8 cellular contexts compared by ENCODE assay signal in the genomic region with DNA sequence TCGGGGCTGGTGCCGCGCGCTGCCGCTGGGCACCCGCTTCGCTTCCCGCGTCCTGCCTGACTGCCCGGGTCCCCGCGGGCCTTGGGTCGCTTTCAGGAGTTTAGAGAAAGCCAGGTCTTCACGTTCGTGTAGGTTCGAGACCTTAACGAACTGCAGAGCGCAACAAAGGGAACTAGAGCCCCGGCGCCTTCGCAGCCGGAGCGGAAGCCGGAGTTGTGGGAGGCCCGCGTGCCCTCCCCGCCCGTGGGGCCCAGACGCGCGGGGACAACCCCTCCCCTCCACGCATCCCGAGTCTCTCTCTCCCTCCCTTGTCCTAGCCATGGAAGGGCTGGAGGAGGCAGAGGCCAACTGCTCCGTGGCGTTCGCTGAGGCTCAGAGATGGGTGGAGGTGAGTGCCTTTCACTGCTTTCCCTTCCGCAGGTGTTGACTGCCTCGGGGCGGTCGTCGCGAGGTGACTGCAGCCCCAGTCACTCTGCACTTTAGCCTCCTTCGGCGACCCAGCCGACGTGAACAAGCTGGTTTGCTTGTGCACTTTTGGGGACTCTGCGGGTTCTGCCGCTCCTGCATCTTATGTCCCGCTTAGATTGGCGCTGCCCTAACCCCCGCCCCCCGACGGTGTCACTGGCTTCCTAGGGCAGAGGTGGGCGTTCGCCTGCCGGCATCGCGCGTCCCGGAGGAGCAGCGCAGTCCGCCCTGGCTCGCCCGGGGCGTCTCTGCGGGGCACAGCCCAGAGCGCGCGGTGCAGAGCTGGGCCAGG. TPM values are rescaled to one million over a fixed set of nuclear protein-coding genes. Genes with fewer than 3 reads are reported as not detected.
A peak's percentile ranks its signal among the peaks of the same experiment; 100 is the strongest.
DNase-seq lines count a peak whose midpoint lies in the region; ATAC-seq, FAIRE-seq and TF ChIP-seq lines count a peak whose summit lies in the region.

No MANE protein-coding gene starts in this region.

- TF ChIP-seq RAD21 in HepG2 (CRISPR knock-in tag; IDR thresholded peaks at IDR 0.05) = no peak; the same call in 1 of the 2 replicates

- peak overlapping the region; percentile 94 for H3K4me3 ChIP-seq in WI38 (ENCODE audit: low read depth, low read length)
- H3K4me3 ChIP-seq in HepG2 (replicated peaks in 1 of 3; ENCODE audit: insufficient read depth in 1 of 3, low read depth in 2 of 3, low read length in 3 of 3) = peak overlapping the region; percentile 63 to 85 (median 84); a peak in 5 of 6 replicates

- peak; percentile 51 for ATAC-seq in GM21825 (IDR thresholded peaks at IDR 0.05; ENCODE audit: unreplicated experiment)
- peak; percentile 63 for ATAC-seq in central memory CD8-positive, alpha-beta T cell (replicated peaks; ENCODE audit: extremely low read depth, poor library complexity, severe bottlenecking)
- peak; percentile 57 for ATAC-seq in HepG2

- H3K27me3 Mint-ChIP-seq in central memory CD8-positive, alpha-beta T cell = no peaks in the 10 kb centered on the region

- H3K4me1 Mint-ChIP-seq in central memory CD8-positive, alpha-beta T cell = peaks cover 16% of the 10 kb centered on the region

- H3K27me3 ChIP-seq in HepG2 (ENCODE audit: control insufficient read depth in 1 of 2, insufficient read depth in 2 of 2, low read length in 2 of 2) = no peaks in the 10 kb centered on the region; a peak in 1 of 5 replicates

- no peaks in the 10 kb centered on the region for H3K9me3 Mint-ChIP-seq in central memory CD8-positive, alpha-beta T cell

- no peak for FAIRE-seq in HepG2 (lab: Jason Lieb, UNC)

- H3K36me3 ChIP-seq in HepG2 (replicated peaks in 1 of 2; ENCODE audit: control insufficient read depth in 1 of 2, insufficient read depth in 2 of 2, low read length in 2 of 2) = no peaks in the 10 kb centered on the region

- no TSS peak for BruUV-seq in HepG2 (replicated peaks; lab: Mats Ljungman, UMichigan)

- H3K4me2 ChIP-seq in HepG2 (ENCODE audit: low read depth, low read length) = peak overlapping the region; percentile 92

- TF ChIP-seq CTCF in GM10248 (IDR thresholded peaks at IDR 0.05; ENCODE audit: control extremely low read depth, extremely low read depth, low read depth, missing control alignments) = peak; percentile 12
- no peak for TF ChIP-seq CTCF in WI38 (IDR thresholded peaks at IDR 0.05; ENCODE audit: low read depth, low read length)
- TF ChIP-seq CTCF in HepG2 (CRISPR knock-in tag; IDR thresholded peaks at IDR 0.05) = peak; percentile 37; the same call in 1 of the 2 replicates

- H3K4me3 Mint-ChIP-seq in central memory CD8-positive, alpha-beta T cell = peak overlapping the region; percentile 73

- CTCF ChIA-PET in GM10248 (lab: Yijun Ruan, JAX) (no interaction called here), HepG2 (lab: Yijun Ruan, JAX; ENCODE audit: low intra/inter-chr PET ratio, low total read pairs) (no interaction called here)

- DNase-seq in GM10248 (ENCODE audit: extremely low spot score) (peak; percentile 62), KG1 (lab: John Stamatoyannopoulos, UW) (peak; percentile 41), HepG2 (ENCODE audit: low spot score) (peak; percentile 18), OCI-M2 (lab: John Stamatoyannopoulos, UW; ENCODE audit: unreplicated experiment) (no peak)
- DNase-seq in central memory CD8-positive, alpha-beta T cell (ENCODE audit: low spot score in 2 of 2) = peak; percentile 24 to 38
- DNase-seq in stimulated activated CD4-positive, alpha-beta T cell treated with anti-CD3 and anti-CD28 coated beads, Interleukin-4, amount 100 ng/mL, for 4 hours = peak; percentile 20 to 28

- intact Hi-C loops in HepG2 (cut with micrococcal nuclease; ENCODE audit: unreplicated experiment) = loop anchor here (5.0 kb wide), 2 partner anchors 36 to 69 kb away; no protein-coding TSS in a partner anchor

- POLR2A ChIA-PET in GM10248 (lab: Yijun Ruan, JAX) = no interaction called here
- POLR2A ChIA-PET in HepG2 (lab: Yijun Ruan, JAX) = no interaction called here

- peak overlapping the region; percentile 73 for H3K9ac ChIP-seq in HepG2 (ENCODE audit: insufficient read depth, low read depth, low read length)

- 7% methylated on average over 21 of the region's 69 CpGs for WGBS in HepG2 (ENCODE audit: low lambda C conversion rate)

- H3K9me3 ChIP-seq in HepG2 (ENCODE audit: low read length) = no peaks in the 10 kb centered on the region

- peak overlapping the region; percentile 24 for H3K27ac ChIP-seq in HepG2 (ENCODE audit: extremely low read length, insufficient read depth, low read length)

- peaks cover 2% of the 10 kb centered on the region for H3K36me3 Mint-ChIP-seq in central memory CD8-positive, alpha-beta T cell (ENCODE audit: insufficient read depth)

- no peaks in the 10 kb centered on the region for H3K79me2 ChIP-seq in HepG2 (ENCODE audit: insufficient read depth, low read length)

- peaks cover 36% of the 10 kb centered on the region for H3K4me1 ChIP-seq in HepG2 (ENCODE audit: insufficient read depth, low read length)

- H4K20me1 ChIP-seq in HepG2 (ENCODE audit: insufficient read depth, low read length) = no peaks in the 10 kb centered on the region

- in situ Hi-C loops in HepG2 (cut with HindIII; ENCODE audit: extremely low pct_ligation_motif_present, low pct_unique_long_range_greater_than_20kb) = no loop called here

- TF ChIP-seq EP300 in HepG2 (IDR thresholded peaks at IDR 0.05; ENCODE audit: low read depth in 2 of 2, low read length in 2 of 2) (no peak), HepG2 (CRISPR knock-in tag; IDR thresholded peaks at IDR 0.05; ENCODE audit: borderline replicate concordance) (no peak)

- H2AFZ ChIP-seq in HepG2 (ENCODE audit: low read length) = peak overlapping the region; percentile 52

- no peak overlapping the region for H3K27ac Mint-ChIP-seq in central memory CD8-positive, alpha-beta T cell (ENCODE audit: low read depth)

- TF ChIP-seq POLR2A in HepG2 (IDR thresholded peaks at IDR 0.05; ENCODE audit: insufficient read depth in 1 of 2, low read depth in 2 of 2, low read length in 2 of 2) = peak in 1 of 2 experiments; percentile 68; a peak in 1 of 4 replicates

TF ChIP-seq in HepG2, 621 proteins besides CTCF, POLR2A, EP300 and RAD21 (continues in another document):
- TF ChIP-seq ETV5 (CRISPR knock-in tag; IDR thresholded peaks at IDR 0.05; ENCODE audit: borderline replicate concordance) (peak; percentile 54; the same call in 1 of the 2 replicates), ZNF850 (CRISPR knock-in tag; conservative IDR thresholded peaks at IDR 0.05) (0 out of 2 replicates have a peak, but pooled peaks have one; percentile 56), ARHGAP35 (CRISPR knock-in tag; IDR thresholded peaks at IDR 0.05; ENCODE audit: borderline replicate concordance) (no peak), SMAD1 (CRISPR knock-in tag; IDR thresholded peaks at IDR 0.05; ENCODE audit: borderline replicate concordance, low read depth) (no peak), KDM5B (CRISPR knock-in tag; IDR thresholded peaks at IDR 0.05; ENCODE audit: borderline replicate concordance) (peak; percentile 85), KAT8 (CRISPR knock-in tag; IDR thresholded peaks at IDR 0.05) (peak; percentile 38; the same call in 1 of the 2 replicates), FOXA1 (IDR thresholded peaks at IDR 0.05) (no peak), FOXA1 (CRISPR knock-in tag; IDR thresholded peaks at IDR 0.05) (0 out of 2 replicates have a peak, but pooled peaks have one; percentile 24), TBP (CRISPR knock-in tag; IDR thresholded peaks at IDR 0.05) (no peak), ZNF547 (CRISPR knock-in tag; IDR thresholded peaks at IDR 0.05) (peak; percentile 54; the same call in 1 of the 2 replicates)
- TF ChIP-seq, protein P1, sequence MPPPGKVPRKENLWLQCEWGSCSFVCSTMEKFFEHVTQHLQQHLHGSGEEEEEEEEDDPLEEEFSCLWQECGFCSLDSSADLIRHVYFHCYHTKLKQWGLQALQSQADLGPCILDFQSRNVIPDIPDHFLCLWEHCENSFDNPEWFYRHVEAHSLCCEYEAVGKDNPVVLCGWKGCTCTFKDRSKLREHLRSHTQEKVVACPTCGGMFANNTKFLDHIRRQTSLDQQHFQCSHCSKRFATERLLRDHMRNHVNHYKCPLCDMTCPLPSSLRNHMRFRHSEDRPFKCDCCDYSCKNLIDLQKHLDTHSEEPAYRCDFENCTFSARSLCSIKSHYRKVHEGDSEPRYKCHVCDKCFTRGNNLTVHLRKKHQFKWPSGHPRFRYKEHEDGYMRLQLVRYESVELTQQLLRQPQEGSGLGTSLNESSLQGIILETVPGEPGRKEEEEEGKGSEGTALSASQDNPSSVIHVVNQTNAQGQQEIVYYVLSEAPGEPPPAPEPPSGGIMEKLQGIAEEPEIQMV (CRISPR knock-in tag; IDR thresholded peaks at IDR 0.05; ENCODE audit: low read depth) = peak; percentile 32; the same call in 1 of the 2 replicates
- TF ChIP-seq, protein P2, sequence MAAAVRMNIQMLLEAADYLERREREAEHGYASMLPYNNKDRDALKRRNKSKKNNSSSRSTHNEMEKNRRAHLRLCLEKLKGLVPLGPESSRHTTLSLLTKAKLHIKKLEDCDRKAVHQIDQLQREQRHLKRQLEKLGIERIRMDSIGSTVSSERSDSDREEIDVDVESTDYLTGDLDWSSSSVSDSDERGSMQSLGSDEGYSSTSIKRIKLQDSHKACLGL (CRISPR knock-in tag; IDR thresholded peaks at IDR 0.05) = peak; percentile 52; the same call in 1 of the 2 replicates

RNA-seq across cellular contexts. Expression of a gene that starts 0.4 kb away (rescaled TPM):
- total RNA-seq in HepG2 (2016; rRNA removed; fragmentation: Illumina TruSeq; extraction: Trizol) = 47.7 and 121 TPM in 2 replicates
- total RNA-seq in HepG2 (2016; cell fraction: cytosol; rRNA removed; fragmentation: Illumina TruSeq; extraction: Trizol; ENCODE audit: low read depth) = 14.4 and 17.3 TPM in 2 replicates
- total RNA-seq in HepG2 (2016; cell fraction: insoluble cytoplasmic fraction; rRNA removed; fragmentation: Illumina TruSeq; extraction: Trizol) = 41.5 and 129 TPM in 2 replicates
- total RNA-seq in HepG2 (2016; cell fraction: membrane; rRNA removed; fragmentation: Illumina TruSeq; extraction: Trizol) = 23.0 and 30.9 TPM in 2 replicates
- 246 and 252 TPM in 2 replicates for total RNA-seq in HepG2 (2016; cell fraction: nucleus; rRNA removed; fragmentation: Illumina TruSeq; extraction: Trizol)
- polyA plus RNA-seq in HepG2 (2011; rRNA removed) = 31.4 and 34.0 TPM in 2 replicates
- 9.1 and 11.5 TPM in 2 replicates for polyA plus RNA-seq in HepG2 (2011; cell fraction: cytosol; rRNA removed)
- polyA plus RNA-seq in HepG2 (2011; cell fraction: nucleus; rRNA removed) = 216 and 237 TPM in 2 replicates
- 50.1 and 98.6 TPM in 2 replicates for polyA plus RNA-seq in HepG2 (2012)
- 1.3 and 1.8 TPM in 2 replicates for polyA plus RNA-seq in HepG2 (2016; cell fraction: cytosol; fragmentation: Illumina TruSeq; extraction: Trizol; ENCODE audit: low read depth)
- 21.5 and 26.6 TPM in 2 replicates for polyA plus RNA-seq in HepG2 (2016; cell fraction: insoluble cytoplasmic fraction; fragmentation: Illumina TruSeq; extraction: Trizol; ENCODE audit: low read depth)
- 4.6 TPM in 2 replicates for polyA plus RNA-seq in HepG2 (2016; cell fraction: membrane; fragmentation: Illumina TruSeq; extraction: Trizol; ENCODE audit: low read depth)
- polyA plus RNA-seq in HepG2 (2016; cell fraction: nucleus; fragmentation: Illumina TruSeq; extraction: Trizol; ENCODE audit: insufficient read depth, low read depth) = 237 TPM in 2 replicates
- polyA minus RNA-seq in HepG2 (2011; rRNA and poly(A)+ RNA removed; ENCODE audit: low replicate concordance) = 45.7 and 74.9 TPM in 2 replicates
- polyA minus RNA-seq in HepG2 (2011; cell fraction: cytosol; rRNA and poly(A)+ RNA removed) = 28.7 and 31.4 TPM in 2 replicates
- 322 and 350 TPM in 2 replicates for polyA minus RNA-seq in HepG2 (2011; cell fraction: nucleus; rRNA and poly(A)+ RNA removed)
